In genomic region chr11:17553249-17553546, GRCh38 we compare ENCODE assay signal across 24 cellular contexts. TPM values are rescaled to one million over a fixed set of nuclear protein-coding genes. Genes with fewer than 3 reads are reported as not detected.
A peak's percentile ranks its signal among the peaks of the same experiment; 100 is the strongest.
DNase-seq lines count a peak whose midpoint lies in the region; ATAC-seq and TF ChIP-seq lines count a peak whose summit lies in the region.
"Had no signal": no experiment of that assay in that cellular context is flagged by ENCODE, and none has a peak within 500 bp of the region (broad histone marks: within the 10 kb centered on the region; RNA-seq: fewer than 3 reads in every experiment).

No MANE protein-coding gene starts in this region.

- peak overlapping the region; percentile 19; the same call in 1 of the 2 replicates for H3K27ac ChIP-seq in OCI-LY3 (ENCODE audit: low read length)
- H3K27ac ChIP-seq in sigmoid colon = no peak overlapping the region
- H3K27ac ChIP-seq in right lobe of liver = no peak overlapping the region
- H3K27ac ChIP-seq: A549; BLaER1 treated with 17β-estradiol and CSF1 and Interleukin-3, amounts not matched to agents 10 nM and 100 nM had no signal

- peaks cover 23% of the 10 kb centered on the region for H3K4me1 ChIP-seq in OCI-LY3 (ENCODE audit: low read length)
- H3K4me1 ChIP-seq in sigmoid colon = no peaks in the 10 kb centered on the region
- no peaks in the 10 kb centered on the region for H3K4me1 ChIP-seq in right lobe of liver
- H3K4me1 ChIP-seq: A549, BE2C, HAP-1 had no signal

- no peak overlapping the region for H3K27ac Mint-ChIP-seq in activated naive CD4-positive, alpha-beta T cell treated with anti-CD3 and anti-CD28 coated beads, Interleukin-2, amount 10 ng/mL, durations not matched to agents 7 days and 5 days
- H3K27ac Mint-ChIP-seq: HFFc6 had no signal

- H3K36me3 ChIP-seq in OCI-LY3 (replicated peaks; ENCODE audit: low read depth, low read length) (no peaks in the 10 kb centered on the region), sigmoid colon (no peaks in the 10 kb centered on the region), right lobe of liver (no peaks in the 10 kb centered on the region)
- H3K36me3 ChIP-seq: BE2C; BLaER1 treated with 17β-estradiol and CSF1 and Interleukin-3, amounts not matched to agents 10 nM and 100 nM; HAP-1 had no signal

- 89 to 92% methylated on average over 7 of the region's 7 CpGs for whole genome bisulfite sequencing in sigmoid colon, 2 donors
- WGBS in right lobe of liver (ENCODE audit: insufficient coverage, low coverage, low lambda C conversion rate, missing lambda C conversion rate) = no CpG with 5 or more reads among the region's 7 CpGs

- H3K27me3 Mint-ChIP-seq in activated naive CD4-positive, alpha-beta T cell treated with anti-CD3 and anti-CD28 coated beads, Interleukin-2, amount 10 ng/mL, durations not matched to agents 7 days and 5 days = peaks cover 16% of the 10 kb centered on the region

- no peaks in the 10 kb centered on the region for H4K20me1 ChIP-seq in OCI-LY3 (ENCODE audit: insufficient read depth, low read length)
- H4K20me1 ChIP-seq: BLaER1 treated with 17β-estradiol and CSF1 and Interleukin-3, amounts not matched to agents 10 nM and 100 nM had no signal

- H3K9me3 ChIP-seq in OCI-LY3 (ENCODE audit: insufficient read depth, low read length) = no peaks in the 10 kb centered on the region
- H3K9me3 ChIP-seq in sigmoid colon = no peaks in the 10 kb centered on the region
- no peaks in the 10 kb centered on the region for H3K9me3 ChIP-seq in right lobe of liver
- H3K9me3 ChIP-seq: A549; BE2C; BLaER1 treated with 17β-estradiol and CSF1 and Interleukin-3, amounts not matched to agents 10 nM and 100 nM; HAP-1 had no signal

- TF ChIP-seq POLR2A in sigmoid colon (IDR thresholded peaks at IDR 0.05) (no peak), right lobe of liver (IDR thresholded peaks at IDR 0.05) (no peak)

- peaks cover 5% of the 10 kb centered on the region for H3K4me1 Mint-ChIP-seq in activated naive CD4-positive, alpha-beta T cell treated with anti-CD3 and anti-CD28 coated beads, Interleukin-2, amount 10 ng/mL, durations not matched to agents 7 days and 5 days
- H3K4me1 Mint-ChIP-seq: CD4-positive, alpha-beta memory T cell had no signal

- no peak overlapping the region for H2AFZ ChIP-seq in OCI-LY3 (ENCODE audit: low read depth, low read length)

- H3K27me3 ChIP-seq in OCI-LY3 (ENCODE audit: low read depth, low read length) = 0 out of 2 replicates have a peak, but pooled peaks cover 2% of the 10 kb centered on the region
- peaks cover 0 to 12% (median 0%) of the 10 kb centered on the region in 3 donors for H3K27me3 ChIP-seq in sigmoid colon
- no peaks in the 10 kb centered on the region for H3K27me3 ChIP-seq in right lobe of liver
- H3K27me3 ChIP-seq: BE2C; BLaER1 treated with 17β-estradiol and CSF1 and Interleukin-3, amounts not matched to agents 10 nM and 100 nM had no signal

- peak overlapping the region; percentile 31; the same call in 1 of the 2 replicates for H3K4me2 ChIP-seq in OCI-LY3 (ENCODE audit: low read length)
- H3K4me2 ChIP-seq: A549; BLaER1 treated with 17β-estradiol and CSF1 and Interleukin-3, amounts not matched to agents 10 nM and 100 nM had no signal

- ATAC-seq in right lobe of liver = no peak
- ATAC-seq: A549 had no signal

- CTCF ChIA-PET in activated naive CD4-positive, alpha-beta T cell treated with anti-CD3 and anti-CD28 coated beads, Interleukin-2, amount 10 ng/mL, durations not matched to agents 7 days and 5 days (lab: Charles Lee) = no interaction called here

- no peaks in the 10 kb centered on the region for H3K79me2 ChIP-seq in OCI-LY3 (ENCODE audit: low read length)

- intact Hi-C loops in sigmoid colon (cut with DNase I) (no loop called here), right lobe of liver (cut with DNase I) (no loop called here)

- no peaks in the 10 kb centered on the region for H3K36me3 Mint-ChIP-seq in activated naive CD4-positive, alpha-beta T cell treated with anti-CD3 and anti-CD28 coated beads, Interleukin-2, amount 10 ng/mL, durations not matched to agents 7 days and 5 days
- H3K36me3 Mint-ChIP-seq: CD4-positive, alpha-beta memory T cell had no signal

- peak; percentile 54 for DNase-seq in activated effector memory CD4-positive, alpha-beta T cell treated with anti-CD3 and anti-CD28 coated beads, Interleukin-2, amount 50 U/mL, for 16 hours
- DNase-seq in activated effector memory CD4-positive, alpha-beta T cell treated with Interleukin-2 at 50 U/mL for 16 hours = no peak
- DNase-seq in mesenteric fat pad (ENCODE audit: low spot score) (peak; percentile 84), sigmoid colon (peak; percentile 41), right lobe of liver (no peak), NCI-H774 (lab: John Stamatoyannopoulos, UW) (no peak)
- DNase-seq in activated naive CD4-positive, alpha-beta T cell treated with anti-CD3 and anti-CD28 coated beads, Interleukin-2, amount 10 ng/mL, durations not matched to agents 7 days and 5 days = no peak
- DNase-seq: 8988T; ACHN; AML-193; BE2C; Calu3; CD4-positive, alpha-beta memory T cell; COR-L47; DMS53; DMS79 treated with DMSO at 0.1 percent for 48 hours; GOT3; HFFc6 had no signal

- H3K4me3 ChIP-seq in OCI-LY3 (ENCODE audit: low read length) (no peak overlapping the region), sigmoid colon (no peak overlapping the region), right lobe of liver (no peak overlapping the region)
- H3K4me3 ChIP-seq: A549; BLaER1 treated with 17β-estradiol and CSF1 and Interleukin-3, amounts not matched to agents 10 nM and 100 nM; HAP-1 had no signal

- TF ChIP-seq CTCF in OCI-LY3 (IDR thresholded peaks at IDR 0.05; ENCODE audit: low read depth, low read length) (no peak), sigmoid colon (IDR thresholded peaks at IDR 0.05) (no peak), right lobe of liver (IDR thresholded peaks at IDR 0.05) (no peak)

- no peaks in the 10 kb centered on the region for H3K9me3 Mint-ChIP-seq in activated naive CD4-positive, alpha-beta T cell treated with anti-CD3 and anti-CD28 coated beads, Interleukin-2, amount 10 ng/mL, durations not matched to agents 7 days and 5 days
- H3K9me3 Mint-ChIP-seq: HFFc6 had no signal

- no peak for TF ChIP-seq EP300 in sigmoid colon (IDR thresholded peaks at IDR 0.05)

- no peak overlapping the region for H3K9ac ChIP-seq in OCI-LY3 (ENCODE audit: low read length)
- H3K9ac ChIP-seq: BLaER1 treated with 17β-estradiol and CSF1 and Interleukin-3, amounts not matched to agents 10 nM and 100 nM had no signal

- H3K4me3 Mint-ChIP-seq in activated naive CD4-positive, alpha-beta T cell treated with anti-CD3 and anti-CD28 coated beads, Interleukin-2, amount 10 ng/mL, durations not matched to agents 7 days and 5 days = no peak overlapping the region
- H3K4me3 Mint-ChIP-seq: CD4-positive, alpha-beta memory T cell; HFFc6 had no signal

RNA-seq across cellular contexts. Expression of gene OTOG, which starts 6.1 kb away (rescaled TPM):
- not detected for total RNA-seq in mesenteric fat pad
- under 1 TPM in 1 of 4 donors, not detected in 3; under 0.01 TPM for total RNA-seq in sigmoid colon
- under 1 TPM in 1 of 3 donors, not detected in 2; under 0.01 TPM for polyA plus RNA-seq in sigmoid colon
- not detected for total RNA-seq in right lobe of liver
- total RNA-seq: Calu3; CD4-positive, alpha-beta memory T cell; Daoy; G401; HFFc6 had no signal
- polyA plus RNA-seq: A549; CD4-positive, alpha-beta memory T cell had no signal

RNA-seq across cellular contexts. Expression of gene USH1C, which starts 9.0 kb away (rescaled TPM):
- total RNA-seq in mesenteric fat pad = 0.19 TPM
- 1 to 10 TPM; 1.2 to 2.5 (median 1.6) TPM for total RNA-seq in sigmoid colon
- polyA plus RNA-seq in sigmoid colon = 100 to 1,000 TPM in 2 of 3 donors, 10 to 100 TPM in 1; 83.3 to 152 (median 114) TPM
- 1 to 10 TPM in 1 of 6 experiments, under 1 TPM in 5; 0.15 to 1.2 (median 0.58) TPM for total RNA-seq in right lobe of liver
- total RNA-seq: CD4-positive, alpha-beta memory T cell; Daoy; G401; HFFc6 had no signal
- polyA plus RNA-seq: CD4-positive, alpha-beta memory T cell had no signal

Comparison
In these comparisons a context has a peak if more than half of its experiments do, and no peak if none do; other contexts are left out.
1. DNase-seq: peak in activated effector memory CD4-positive, alpha-beta T cell treated with anti-CD3 and anti-CD28 coated beads, Interleukin-2, amount 50 U/mL, for 16 hours (single experiment), mesenteric fat pad (single experiment) and sigmoid colon (single experiment); none in activated effector memory CD4-positive, alpha-beta T cell treated with Interleukin-2 at 50 U/mL for 16 hours (single experiment), right lobe of liver (0 of 3), NCI-H774 (single experiment) and activated naive CD4-positive, alpha-beta T cell treated with anti-CD3 and anti-CD28 coated beads, Interleukin-2, amount 10 ng/mL, durations not matched to agents 7 days and 5 days (single experiment).